Comparison of ENCODE assay signal across 8 cellular contexts in the genomic region with DNA sequence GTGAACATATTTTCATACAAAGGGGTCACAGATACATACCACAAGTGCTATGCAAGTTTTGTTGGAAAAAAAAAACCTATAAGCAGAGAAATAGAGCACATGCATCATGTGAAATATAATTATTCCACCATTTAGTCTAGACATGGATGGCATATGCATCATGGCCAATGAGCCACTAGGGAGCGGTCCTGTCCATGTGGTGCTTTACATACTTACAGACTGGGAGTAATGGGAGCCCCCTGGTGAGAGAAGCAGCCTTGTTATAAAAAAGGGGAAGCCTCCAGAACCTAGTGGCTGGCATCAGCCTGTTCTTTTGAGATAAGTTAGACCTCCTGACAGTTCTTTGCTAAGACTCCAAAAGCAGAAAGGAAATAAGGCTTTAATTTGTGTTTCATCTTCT.
A peak's percentile ranks its signal among the peaks of the same experiment; 100 is the strongest.
DNase-seq lines count a peak whose midpoint lies in the region; ATAC-seq and TF ChIP-seq lines count a peak whose summit lies in the region.

No MANE protein-coding gene starts in this region.

- no peaks in the 10 kb centered on the region for H3K4me1 ChIP-seq in esophagus squamous epithelium

- no peaks in the 10 kb centered on the region for H3K27me3 ChIP-seq in esophagus squamous epithelium

- H3K4me3 Mint-ChIP-seq in WTC11 (no peak overlapping the region), nephron (no peak overlapping the region)

- peaks cover 5% of the 10 kb centered on the region for H3K4me1 Mint-ChIP-seq in WTC11
- no peaks in the 10 kb centered on the region for H3K4me1 Mint-ChIP-seq in nephron

- DNase-seq in NAMALWA (ENCODE audit: low spot score) (peak; percentile 46), WTC11 (ENCODE audit: low spot score) (peak; percentile 44), T-helper 9 cell (no peak), esophagus squamous epithelium (lab: John Stamatoyannopoulos, UW) (no peak), NCI-H1092 (lab: John Stamatoyannopoulos, UW) (no peak)

- no peaks in the 10 kb centered on the region for H3K36me3 ChIP-seq in esophagus squamous epithelium

- no peaks in the 10 kb centered on the region for H3K9me3 ChIP-seq in esophagus squamous epithelium

- 67 to 80% methylated on average over 1 of the region's 1 CpG for WGBS in esophagus squamous epithelium, 2 donors

- no peaks in the 10 kb centered on the region for H3K36me3 Mint-ChIP-seq in WTC11
- H3K36me3 Mint-ChIP-seq in nephron (ENCODE audit: low read depth): no peaks in the 10 kb centered on the region

- no peak for TF ChIP-seq POLR2A in esophagus squamous epithelium (IDR thresholded peaks at IDR 0.05)

- CTCF ChIA-PET in WTC11 (lab: Charles Lee): no interaction called here

- no peak overlapping the region for H3K4me3 ChIP-seq in esophagus squamous epithelium

- intact Hi-C loops in esophagus squamous epithelium (cut with DNase I): no loop called here

- H3K27me3 Mint-ChIP-seq in WTC11 (ENCODE audit: low read depth) (no peaks in the 10 kb centered on the region), nephron (ENCODE audit: low read depth) (no peaks in the 10 kb centered on the region)

- TF ChIP-seq CTCF in WTC11 (IDR thresholded peaks at IDR 0.05) (peak; percentile 27; the same call in 1 of the 2 replicates), nephron (IDR thresholded peaks at IDR 0.05; ENCODE audit: unreplicated experiment in 3 of 3) (peak; percentile 16 to 35 (median 21)), esophagus squamous epithelium (IDR thresholded peaks at IDR 0.05) (no peak)

- ATAC-seq in GM21786 (IDR thresholded peaks at IDR 0.05; ENCODE audit: unreplicated experiment) (peak; percentile 64), WTC11 (peak; percentile 88), GM18520 (IDR thresholded peaks at IDR 0.05; ENCODE audit: unreplicated experiment) (no peak)

- POLR2A ChIA-PET in WTC11 (lab: Charles Lee): no interaction called here

- H3K9me3 Mint-ChIP-seq in WTC11 (peaks cover 5% of the 10 kb centered on the region), nephron (no peaks in the 10 kb centered on the region)

- H3K27ac Mint-ChIP-seq in WTC11 (no peak overlapping the region), nephron (no peak overlapping the region)

- no peak overlapping the region for H3K27ac ChIP-seq in esophagus squamous epithelium

TF ChIP-seq in WTC11, 78 proteins besides CTCF, POLR2A, EP300 and RAD21:
- TF ChIP-seq FOXJ3 (CRISPR knock-in tag; IDR thresholded peaks at IDR 0.05; ENCODE audit: borderline replicate concordance) (no peak), NFE2L1 (CRISPR knock-in tag; IDR thresholded peaks at IDR 0.05) (no peak), ZNF423 (CRISPR knock-in tag; IDR thresholded peaks at IDR 0.05) (no peak), NR1H2 (CRISPR knock-in tag; IDR thresholded peaks at IDR 0.05) (no peak), GRHL2 (CRISPR knock-in tag; IDR thresholded peaks at IDR 0.05; ENCODE audit: insufficient replicate concordance, severe bottlenecking) (no peak), KAT7 (CRISPR knock-in tag; IDR thresholded peaks at IDR 0.05; ENCODE audit: borderline replicate concordance) (no peak)
- TF ChIP-seq, protein P1, sequence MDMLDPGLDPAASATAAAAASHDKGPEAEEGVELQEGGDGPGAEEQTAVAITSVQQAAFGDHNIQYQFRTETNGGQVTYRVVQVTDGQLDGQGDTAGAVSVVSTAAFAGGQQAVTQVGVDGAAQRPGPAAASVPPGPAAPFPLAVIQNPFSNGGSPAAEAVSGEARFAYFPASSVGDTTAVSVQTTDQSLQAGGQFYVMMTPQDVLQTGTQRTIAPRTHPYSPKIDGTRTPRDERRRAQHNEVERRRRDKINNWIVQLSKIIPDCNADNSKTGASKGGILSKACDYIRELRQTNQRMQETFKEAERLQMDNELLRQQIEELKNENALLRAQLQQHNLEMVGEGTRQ (CRISPR knock-in tag; IDR thresholded peaks at IDR 0.05): no peak
- TF ChIP-seq, protein P2, sequence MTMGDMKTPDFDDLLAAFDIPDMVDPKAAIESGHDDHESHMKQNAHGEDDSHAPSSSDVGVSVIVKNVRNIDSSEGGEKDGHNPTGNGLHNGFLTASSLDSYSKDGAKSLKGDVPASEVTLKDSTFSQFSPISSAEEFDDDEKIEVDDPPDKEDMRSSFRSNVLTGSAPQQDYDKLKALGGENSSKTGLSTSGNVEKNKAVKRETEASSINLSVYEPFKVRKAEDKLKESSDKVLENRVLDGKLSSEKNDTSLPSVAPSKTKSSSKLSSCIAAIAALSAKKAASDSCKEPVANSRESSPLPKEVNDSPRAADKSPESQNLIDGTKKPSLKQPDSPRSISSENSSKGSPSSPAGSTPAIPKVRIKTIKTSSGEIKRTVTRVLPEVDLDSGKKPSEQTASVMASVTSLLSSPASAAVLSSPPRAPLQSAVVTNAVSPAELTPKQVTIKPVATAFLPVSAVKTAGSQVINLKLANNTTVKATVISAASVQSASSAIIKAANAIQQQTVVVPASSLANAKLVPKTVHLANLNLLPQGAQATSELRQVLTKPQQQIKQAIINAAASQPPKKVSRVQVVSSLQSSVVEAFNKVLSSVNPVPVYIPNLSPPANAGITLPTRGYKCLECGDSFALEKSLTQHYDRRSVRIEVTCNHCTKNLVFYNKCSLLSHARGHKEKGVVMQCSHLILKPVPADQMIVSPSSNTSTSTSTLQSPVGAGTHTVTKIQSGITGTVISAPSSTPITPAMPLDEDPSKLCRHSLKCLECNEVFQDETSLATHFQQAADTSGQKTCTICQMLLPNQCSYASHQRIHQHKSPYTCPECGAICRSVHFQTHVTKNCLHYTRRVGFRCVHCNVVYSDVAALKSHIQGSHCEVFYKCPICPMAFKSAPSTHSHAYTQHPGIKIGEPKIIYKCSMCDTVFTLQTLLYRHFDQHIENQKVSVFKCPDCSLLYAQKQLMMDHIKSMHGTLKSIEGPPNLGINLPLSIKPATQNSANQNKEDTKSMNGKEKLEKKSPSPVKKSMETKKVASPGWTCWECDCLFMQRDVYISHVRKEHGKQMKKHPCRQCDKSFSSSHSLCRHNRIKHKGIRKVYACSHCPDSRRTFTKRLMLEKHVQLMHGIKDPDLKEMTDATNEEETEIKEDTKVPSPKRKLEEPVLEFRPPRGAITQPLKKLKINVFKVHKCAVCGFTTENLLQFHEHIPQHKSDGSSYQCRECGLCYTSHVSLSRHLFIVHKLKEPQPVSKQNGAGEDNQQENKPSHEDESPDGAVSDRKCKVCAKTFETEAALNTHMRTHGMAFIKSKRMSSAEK (CRISPR knock-in tag; IDR thresholded peaks at IDR 0.05; ENCODE audit: borderline replicate concordance): no peak

Comparison
In these comparisons a context has a peak if more than half of its experiments do, and no peak if none do; other contexts are left out.
1. DNase-seq: peak in NAMALWA (single experiment) and WTC11 (single experiment); none in T-helper 9 cell (single experiment), esophagus squamous epithelium (single experiment) and NCI-H1092 (single experiment).
2. CTCF ChIP-seq: peak in WTC11 (single experiment) and nephron (3 of 3); none in esophagus squamous epithelium (0 of 6).